8 cellular contexts compared by ENCODE assay signal in genomic region chr2:196640031-196640548, GRCh38. TPM values are rescaled to one million over a fixed set of nuclear protein-coding genes. Genes with fewer than 3 reads are reported as not detected.
A peak's percentile ranks its signal among the peaks of the same experiment; 100 is the strongest.
DNase-seq lines count a peak whose midpoint lies in the region; ATAC-seq, FAIRE-seq and TF ChIP-seq lines count a peak whose summit lies in the region.

No MANE protein-coding gene starts in this region.

- H3K4me2 ChIP-seq in BLaER1 treated with 17β-estradiol and CSF1 and Interleukin-3, amounts not matched to agents 10 nM and 100 nM = peak overlapping the region; percentile 74 to 95 (median 88)
- peak overlapping the region; percentile 72 for H3K4me2 ChIP-seq in GM12878 (ENCODE audit: control insufficient read depth, insufficient read depth)

- no peak for TF ChIP-seq EP300 in GM12878 (IDR thresholded peaks at IDR 0.05; ENCODE audit: borderline replicate concordance in 1 of 2, control insufficient read depth in 1 of 2, low read depth in 2 of 2, low read length in 2 of 2)

- H4K20me1 ChIP-seq in BLaER1 treated with 17β-estradiol and CSF1 and Interleukin-3, amounts not matched to agents 10 nM and 100 nM = no peaks in the 10 kb centered on the region
- no peaks in the 10 kb centered on the region for H4K20me1 ChIP-seq in GM12878 (ENCODE audit: control insufficient read depth, insufficient read depth)

- no peak for FAIRE-seq in GM12878 (lab: Jason Lieb, UNC)

- no peak for TF ChIP-seq CTCF in GM12878 (IDR thresholded peaks at IDR 0.05 in 2 of 3, conservative IDR thresholded peaks at IDR 0.05 in 1 of 3; ENCODE audit: control insufficient read depth in 2 of 3, extremely low read depth in 1 of 3, insufficient read depth in 1 of 3, low read depth in 3 of 3, low read length in 3 of 3)

- H3K4me3 ChIP-seq in BLaER1 treated with 17β-estradiol and CSF1 and Interleukin-3, amounts not matched to agents 10 nM and 100 nM = peak overlapping the region; percentile 60 to 87 (median 72)
- H3K4me3 ChIP-seq in GM12878 (peak overlapping the region; percentile 85), muscle layer of duodenum (ENCODE audit: low read depth in 1 of 2, low read length in 2 of 2) (peak overlapping the region; percentile 81 to 85)

- RAD21 ChIA-PET in GM12878 (lab: Charles Lee; ENCODE audit: unreplicated experiment) = interaction anchor here (0.7 to 1.3 kb wide), 5 partner anchors 17 to 571 kb away, joined by 3 read pairs; partner anchors contain the start of gene DNAH7

- no TSS peak for BruUV-seq in GM12878 (replicated peaks; lab: Mats Ljungman, UMichigan)

- POLR2A ChIA-PET in GM12878 (lab: Charles Lee) = interaction anchor here (0.6 to 1.3 kb wide), 2 partner anchors 158 to 331 kb away, joined by 3 read pairs; no protein-coding TSS in a partner anchor

- peak overlapping the region; percentile 66 to 86 (median 77) for H3K9ac ChIP-seq in BLaER1 treated with 17β-estradiol and CSF1 and Interleukin-3, amounts not matched to agents 10 nM and 100 nM
- peak overlapping the region; percentile 66 for H3K9ac ChIP-seq in GM12878 (ENCODE audit: control insufficient read depth, insufficient read depth, low read length)

- peaks cover 15 to 19% (median 16%) of the 10 kb centered on the region in 10 experiments for H3K4me1 ChIP-seq in BLaER1 treated with 17β-estradiol and CSF1 and Interleukin-3, amounts not matched to agents 10 nM and 100 nM
- H3K4me1 ChIP-seq in GM12878 (ENCODE audit: control insufficient read depth, insufficient read depth, low read length) (no peaks in the 10 kb centered on the region), muscle layer of duodenum (ENCODE audit: control insufficient read depth in 1 of 2, insufficient read depth in 2 of 2, low read length in 2 of 2) (peaks cover 6% of the 10 kb centered on the region in 2 donors)

- CTCF ChIA-PET in GM12878 (lab: Yijun Ruan, JAX) = interaction anchor here (1.3 kb wide), 1 partner anchor 474 kb away, joined by 3 read pairs; no protein-coding TSS in a partner anchor

- peaks cover 0 to 19% (median 5%) of the 10 kb centered on the region in 11 experiments; a peak in 11 of 22 replicates for H3K36me3 ChIP-seq in BLaER1 treated with 17β-estradiol and CSF1 and Interleukin-3, amounts not matched to agents 10 nM and 100 nM
- H3K36me3 ChIP-seq in GM12878 (ENCODE audit: control insufficient read depth in 2 of 2, insufficient read depth in 2 of 2, low read length in 1 of 2) (no peaks in the 10 kb centered on the region), muscle layer of duodenum (ENCODE audit: control insufficient read depth in 1 of 2, insufficient read depth in 2 of 2, low read length in 2 of 2) (no peaks in the 10 kb centered on the region)

- H3K9me3 ChIP-seq in BLaER1 treated with 17β-estradiol and CSF1 and Interleukin-3, amounts not matched to agents 10 nM and 100 nM (replicated peaks in 1 of 11) = no peaks in the 10 kb centered on the region; a peak in 1 of 22 replicates
- H3K9me3 ChIP-seq in GM12878 (replicated peaks; ENCODE audit: control insufficient read depth, insufficient read depth, low read length) (no peaks in the 10 kb centered on the region), muscle layer of duodenum (ENCODE audit: control insufficient read depth in 1 of 2, low read length in 2 of 2) (no peaks in the 10 kb centered on the region)

- peak overlapping the region; percentile 88 for H2AFZ ChIP-seq in GM12878 (ENCODE audit: control insufficient read depth, low read depth, low read length)

- H3K27ac ChIP-seq in BLaER1 treated with 17β-estradiol and CSF1 and Interleukin-3, amounts not matched to agents 10 nM and 100 nM = peak overlapping the region in 9 of 11 experiments; percentile 51 to 78 (median 67); a peak in 16 of 22 replicates
- peak overlapping the region; percentile 4; the same call in 1 of the 2 replicates for H3K27ac ChIP-seq in GM12878 (ENCODE audit: control insufficient read depth, insufficient read depth)
- no peak overlapping the region for H3K27ac ChIP-seq in muscle layer of duodenum (ENCODE audit: low read length)

- SMC1A ChIA-PET in GM12878 (lab: Charles Lee; ENCODE audit: uncharacterized antibody, unreplicated experiment) = interaction anchor here (0.6 to 1.9 kb wide), 4 partner anchors 89 to 186 kb away, joined by 3 to 5 read pairs (median 3); partner anchors contain the start of gene GTF3C3

- DNase-seq in GM12878 (ENCODE audit: low read depth, low spot score) = peak; percentile 8
- DNase-seq in MV-4-11 (lab: John Stamatoyannopoulos, UW) = no peak
- no peak for DNase-seq in NCI-H1417 (lab: John Stamatoyannopoulos, UW)

- intact Hi-C loops in GM12878 (cut with micrococcal nuclease; ENCODE audit: unreplicated experiment) = no loop called here

- in situ Hi-C loops in GM12878 (cut with MboI) = no loop called here

- peaks cover 12% of the 10 kb centered on the region for H3K79me2 ChIP-seq in GM12878 (ENCODE audit: control insufficient read depth, insufficient read depth, low read length)

- H3K27me3 ChIP-seq in BLaER1 treated with 17β-estradiol and CSF1 and Interleukin-3, amounts not matched to agents 10 nM and 100 nM = no peaks in the 10 kb centered on the region
- no peaks in the 10 kb centered on the region for H3K27me3 ChIP-seq in GM12878 (replicated peaks in 1 of 2; ENCODE audit: control insufficient read depth in 2 of 2, insufficient read depth in 2 of 2, low read length in 1 of 2)
- no peaks in the 10 kb centered on the region for H3K27me3 ChIP-seq in muscle layer of duodenum (ENCODE audit: low read depth, low read length)

- 9% methylated on average over 12 of the region's 12 CpGs for WGBS in GM12878 (ENCODE audit: insufficient coverage, insufficient replicate concordance, low lambda C conversion rate, missing lambda C conversion rate)

- ATAC-seq in HG02943 (IDR thresholded peaks at IDR 0.05; ENCODE audit: low read depth, unreplicated experiment) (peak; percentile 3), GM12878 (peak; percentile 3), HG02588 (IDR thresholded peaks at IDR 0.05; ENCODE audit: unreplicated experiment) (no peak), GM19467 (IDR thresholded peaks at IDR 0.05; ENCODE audit: unreplicated experiment) (no peak)

- TF ChIP-seq POLR2A in GM12878 (IDR thresholded peaks at IDR 0.05; ENCODE audit: low read depth, low read length) = no peak

- no peak for TF ChIP-seq RAD21 in GM12878 (IDR thresholded peaks at IDR 0.05; ENCODE audit: insufficient read depth, low read depth, low read length)

TF ChIP-seq in GM12878, 131 proteins besides CTCF, POLR2A, EP300 and RAD21 (continues in another document):
- TF ChIP-seq NFYA (IDR thresholded peaks at IDR 0.05; ENCODE audit: borderline replicate concordance, low read depth, low read length) = no peak
- no peak for TF ChIP-seq CBX3 (IDR thresholded peaks at IDR 0.05; ENCODE audit: borderline replicate concordance, low read depth)
- TF ChIP-seq IKZF1 (conservative IDR thresholded peaks at IDR 0.05) = no peak

RNA-seq across cellular contexts. Expression of gene CCDC150, which starts 0.6 kb away (rescaled TPM):
- total RNA-seq in GM12878 (2013; cell fraction: nucleolus; rRNA removed) = 102 and 112 TPM in 2 replicates
- total RNA-seq in GM12878 (2014; rRNA removed) (22.4 and 27.7 TPM in 2 replicates), GM12878 (2014; rRNA removed; fragmentation: Illumina TruSeq; extraction: Trizol) (22.0 and 25.7 TPM in 2 replicates), GM12878 (2021) (19.1 and 20.7 TPM in 2 replicates)
- polyA plus RNA-seq in GM12878 (2011; ENCODE audit: low read depth) = 3.6 TPM
- polyA plus RNA-seq in GM12878 (2011; rRNA removed) (21.4 and 35.3 TPM in 2 replicates), GM12878 (2014; fragmentation: Illumina TruSeq; extraction: Trizol) (18.4 and 28.3 TPM in 2 replicates), GM12878 (2014; fragmentation: Nextera tagmentation; extraction: Ambion mirVana) (10 to 100 TPM; 11.6 to 16.3 TPM), GM12878 (2014; rRNA removed) (16.3 and 17.0 TPM in 2 replicates), GM12878 (2016; fragmentation: Nextera tagmentation; extraction: Ambion mirVana) (10 to 100 TPM; 18.3 to 25.6 TPM)
- 5.7 and 6.6 TPM in 2 replicates for polyA plus RNA-seq in GM12878 (2011; cell fraction: cytosol; rRNA removed)
- 79.1 and 91.2 TPM in 2 replicates for polyA plus RNA-seq in GM12878 (2011; cell fraction: nucleus; rRNA removed)
- 7.6 and 8.4 TPM in 2 replicates for polyA plus RNA-seq in GM12878 (2012)
- 18.1 and 23.8 TPM in 2 replicates for polyA minus RNA-seq in GM12878 (2011; rRNA and poly(A)+ RNA removed)
- polyA minus RNA-seq in GM12878 (2011; cell fraction: cytosol; rRNA and poly(A)+ RNA removed) = 5.5 and 9.1 TPM in 2 replicates
- polyA minus RNA-seq in GM12878 (2011; cell fraction: nucleus; rRNA and poly(A)+ RNA removed) = 47.0 and 80.6 TPM in 2 replicates

RNA-seq across cellular contexts. Expression of gene HECW2, which starts 46.7 kb away (rescaled TPM):
- 255 and 262 TPM in 2 replicates for total RNA-seq in GM12878 (2013; cell fraction: nucleolus; rRNA removed)
- 38.5 and 47.8 TPM in 2 replicates for total RNA-seq in GM12878 (2014; rRNA removed)
- total RNA-seq in GM12878 (2014; rRNA removed; fragmentation: Illumina TruSeq; extraction: Trizol) = 52.4 and 54.9 TPM in 2 replicates
- total RNA-seq in GM12878 (2021) = 43.2 and 50.5 TPM in 2 replicates
- polyA plus RNA-seq in GM12878 (2011; ENCODE audit: low read depth) = 14.4 TPM
- 3.3 and 3.6 TPM in 2 replicates for polyA plus RNA-seq in GM12878 (2011; rRNA removed)
- polyA plus RNA-seq in GM12878 (2011; cell fraction: cytosol; rRNA removed) = 1.5 and 2.1 TPM in 2 replicates
- 3.6 and 4.8 TPM in 2 replicates for polyA plus RNA-seq in GM12878 (2011; cell fraction: nucleus; rRNA removed)
- polyA plus RNA-seq in GM12878 (2012) = 21.8 and 28.2 TPM in 2 replicates
- 30.0 and 41.3 TPM in 2 replicates for polyA plus RNA-seq in GM12878 (2014; fragmentation: Illumina TruSeq; extraction: Trizol)
- 10 to 100 TPM in 1 of 2 experiments, 1 to 10 TPM in 1; 8.9 to 14.7 TPM for polyA plus RNA-seq in GM12878 (2014; fragmentation: Nextera tagmentation; extraction: Ambion mirVana)
- 18.6 and 21.1 TPM in 2 replicates for polyA plus RNA-seq in GM12878 (2014; rRNA removed)
- polyA plus RNA-seq in GM12878 (2016; fragmentation: Nextera tagmentation; extraction: Ambion mirVana) = 10 to 100 TPM; 30.1 to 31.3 TPM
- polyA minus RNA-seq in GM12878 (2011; rRNA and poly(A)+ RNA removed) = 11.0 and 11.4 TPM in 2 replicates
- 1.6 and 2.0 TPM in 2 replicates for polyA minus RNA-seq in GM12878 (2011; cell fraction: cytosol; rRNA and poly(A)+ RNA removed)
- polyA minus RNA-seq in GM12878 (2011; cell fraction: nucleus; rRNA and poly(A)+ RNA removed) = 11.1 and 15.9 TPM in 2 replicates

Comparison
In these comparisons a context has a peak if more than half of its experiments do, and no peak if none do; other contexts are left out.
1. ATAC-seq: peak in HG02943 (single experiment) and GM12878 (single experiment); none in HG02588 (single experiment) and GM19467 (single experiment).
2. Peak in every context shown above with its lines, with median percentiles within 50 percentile points of each other: H3K4me3 ChIP-seq.